Comparison of ENCODE assay signal across 26 cellular contexts in genomic region chr16:55981557-55981956, GRCh38.
"Had no signal": no experiment of that assay in that cellular context is flagged by ENCODE, and none has a peak within 500 bp of the region (broad histone marks: within the 10 kb centered on the region; RNA-seq: fewer than 3 reads in every experiment).

No MANE protein-coding gene starts in this region.

- H3K9me3 ChIP-seq: MG63, SJSA1 had no signal

- H3K36me3 Mint-ChIP-seq: activated naive CD4-positive, alpha-beta T cell treated with anti-CD3 and anti-CD28 coated beads, Interleukin-2, amount 10 ng/mL, durations not matched to agents 7 days and 5 days; activated naive CD8-positive, alpha-beta T cell treated with anti-CD3 and anti-CD28 coated beads for 36 hours had no signal

- H3K27ac Mint-ChIP-seq: activated CD8-positive, alpha-beta T cell treated with anti-CD3 and anti-CD28 coated beads for 36 hours; activated naive CD4-positive, alpha-beta T cell treated with anti-CD3 and anti-CD28 coated beads, Interleukin-2, amount 10 ng/mL, durations not matched to agents 7 days and 5 days; activated naive CD8-positive, alpha-beta T cell treated with anti-CD3 and anti-CD28 coated beads for 36 hours; activated T-cell treated with anti-CD3 and anti-CD28 coated beads, Interleukin-2, amount 50 U/mL, for 72 hours; activated T-helper 2 cell treated with anti-CD3 and anti-CD28 coated beads, Interferon-gamma antibody, Interleukin-2, Interleukin-4, amounts not matched to agents 10 μg/mL and 5 μg/mL and 100 μg/mL, durations not matched to agents 14 hours and 24 hours and 36 hours; T-helper 17 cell had no signal

- H3K27me3 Mint-ChIP-seq: activated naive CD4-positive, alpha-beta T cell treated with anti-CD3 and anti-CD28 coated beads, Interleukin-2, amount 10 ng/mL, durations not matched to agents 7 days and 5 days had no signal

- FAIRE-seq: RCC 7860 had no signal

- H3K27ac ChIP-seq: SJSA1 had no signal

- H3K4me1 Mint-ChIP-seq: activated naive CD4-positive, alpha-beta T cell treated with anti-CD3 and anti-CD28 coated beads, Interleukin-2, amount 10 ng/mL, durations not matched to agents 7 days and 5 days; activated naive CD8-positive, alpha-beta T cell treated with anti-CD3 and anti-CD28 coated beads for 36 hours; T-helper 17 cell had no signal

- H3K4me1 ChIP-seq: SJSA1 had no signal

- DNase-seq: activated CD4-positive, alpha-beta T cell treated with anti-CD3 and anti-CD28 coated beads for 4 hours; activated CD8-positive, alpha-beta memory T cell treated with anti-CD3 and anti-CD28 coated beads, Interleukin-2, amount 50 U/mL, for 4 hours; activated CD8-positive, alpha-beta T cell treated with anti-CD3 and anti-CD28 coated beads for 36 hours; activated gamma-delta T cell treated with Interleukin-2 at 50 U/mL for 16 hours; activated naive CD4-positive, alpha-beta T cell treated with anti-CD3 and anti-CD28 coated beads, Interleukin-2, amount 10 ng/mL, durations not matched to agents 7 days and 5 days; activated naive CD8-positive, alpha-beta T cell treated with anti-CD3 and anti-CD28 coated beads for 36 hours; activated T-cell treated with anti-CD3 and anti-CD28 coated beads, Interleukin-2, amount 50 U/mL, for 72 hours; cerebellar nuclear complex; MG63; MV-4-11; NCI-H1092 treated with DMSO at 0.1 percent for 48 hours; NCI-H1436; NCI-H1694 treated with DMSO at 0.1 percent for 48 hours; NCI-H2081; NCI-H510A treated with DMSO at 0.1 percent for 48 hours; NCI-H69; NK-92 treated with Interleukin-12 subunit alpha and Interleukin-12 subunit beta, amount 100 ng/mL, for 24 hours; PC-3; SHP77; T-helper 17 cell; T-helper 9 cell had no signal

- H3K27me3 ChIP-seq: SJSA1 had no signal

- H3K4me3 ChIP-seq: MG63, SJSA1 had no signal

- H3K9me3 Mint-ChIP-seq: activated CD8-positive, alpha-beta T cell treated with anti-CD3 and anti-CD28 coated beads for 36 hours; activated naive CD4-positive, alpha-beta T cell treated with anti-CD3 and anti-CD28 coated beads, Interleukin-2, amount 10 ng/mL, durations not matched to agents 7 days and 5 days; activated naive CD8-positive, alpha-beta T cell treated with anti-CD3 and anti-CD28 coated beads for 36 hours; activated T-cell treated with anti-CD3 and anti-CD28 coated beads, Interleukin-2, amount 50 U/mL, for 72 hours; activated T-helper 2 cell treated with anti-CD3 and anti-CD28 coated beads, Interferon-gamma antibody, Interleukin-2, Interleukin-4, amounts not matched to agents 10 μg/mL and 5 μg/mL and 100 μg/mL, durations not matched to agents 14 hours and 24 hours and 36 hours had no signal

- H3K36me3 ChIP-seq: MG63, SJSA1 had no signal

- ATAC-seq: activated CD4-positive, CD25-positive, alpha-beta regulatory T cell treated with anti-CD3 and anti-CD28 coated beads, Interleukin-2, amount 50 U/mL, for 24 hours; activated CD8-positive, alpha-beta T cell treated with anti-CD3 and anti-CD28 coated beads for 36 hours; activated T-cell treated with anti-CD3 and anti-CD28 coated beads, Interleukin-2, amount 50 U/mL, for 72 hours; PC-3; SK-N-SH treated with all-trans-retinoic acid at 6 μM for 48 hours; T-helper 17 cell had no signal

- H3K4me3 Mint-ChIP-seq: activated CD8-positive, alpha-beta T cell treated with anti-CD3 and anti-CD28 coated beads for 36 hours; activated naive CD4-positive, alpha-beta T cell treated with anti-CD3 and anti-CD28 coated beads, Interleukin-2, amount 10 ng/mL, durations not matched to agents 7 days and 5 days; activated naive CD8-positive, alpha-beta T cell treated with anti-CD3 and anti-CD28 coated beads for 36 hours; activated T-cell treated with anti-CD3 and anti-CD28 coated beads, Interleukin-2, amount 50 U/mL, for 72 hours; T-helper 17 cell had no signal
